ENCODE assay signal across 20 cellular contexts in genomic region chr4:53120801-53121200, GRCh38.
A peak's percentile ranks its signal among the peaks of the same experiment; 100 is the strongest.
DNase-seq lines count a peak whose midpoint lies in the region; ATAC-seq and TF ChIP-seq lines count a peak whose summit lies in the region.
"Had no signal": no experiment of that assay in that cellular context is flagged by ENCODE, and none has a peak within 500 bp of the region (broad histone marks: within the 10 kb centered on the region; RNA-seq: fewer than 3 reads in every experiment).

No MANE protein-coding gene starts in this region.

- H3K4me1 ChIP-seq in SJSA1 (replicated peaks) (peaks cover 32% of the 10 kb centered on the region), heart right ventricle (peaks cover 0 to 44% (median 26%) of the 10 kb centered on the region in 9 donors), smooth muscle cell (ENCODE audit: low read depth) (peaks cover 7% of the 10 kb centered on the region), esophagus squamous epithelium (no peaks in the 10 kb centered on the region)

- H3K9me3 ChIP-seq in SJSA1 (replicated peaks) (no peaks in the 10 kb centered on the region), heart right ventricle (no peaks in the 10 kb centered on the region), smooth muscle cell (replicated peaks; ENCODE audit: low read depth) (no peaks in the 10 kb centered on the region), esophagus squamous epithelium (no peaks in the 10 kb centered on the region)

- H3K4me1 Mint-ChIP-seq in nephron: peaks cover 20% of the 10 kb centered on the region
- H3K4me1 Mint-ChIP-seq: B cell had no signal

- H3K4me3 Mint-ChIP-seq in nephron: no peak overlapping the region
- H3K4me3 Mint-ChIP-seq: B cell; CD4-positive, alpha-beta T cell had no signal

- DNase-seq in SJSA1 (ENCODE audit: low read depth in 1 of 2, low spot score in 2 of 2): no peak
- no peak for DNase-seq in heart right ventricle
- DNase-seq in smooth muscle cell (lab: John Stamatoyannopoulos, UW; ENCODE audit: unreplicated experiment): no peak
- no peak for DNase-seq in stimulated activated naive CD8-positive, alpha-beta T cell treated with anti-CD3 and anti-CD28 coated beads, Interleukin-15, Interleukin-2, amounts not matched to agents 100 U/mL and 50 U/mL, for 24 hours
- no peak for DNase-seq in esophagus squamous epithelium (lab: John Stamatoyannopoulos, UW)
- DNase-seq in mesenteric fat pad (ENCODE audit: low spot score): no peak
- DNase-seq: CD4-positive, alpha-beta T cell; DMS79 treated with DMSO at 0.1 percent for 48 hours; GM23248; KG1; NCI-H1105 treated with DMSO at 0.1 percent for 48 hours; NCI-H187 treated with DMSO at 0.1 percent for 48 hours; NCI-H2171; NCI-H446 treated with DMSO at 0.1 percent for 48 hours; NCI-H774; SHP77 had no signal

- intact Hi-C loops in heart right ventricle (cut with DNase I): no loop called here
- intact Hi-C loops in esophagus squamous epithelium (cut with DNase I): no loop called here

- no peaks in the 10 kb centered on the region for H3K27me3 Mint-ChIP-seq in nephron (ENCODE audit: low read depth)
- H3K27me3 Mint-ChIP-seq: B cell; CD4-positive, alpha-beta T cell had no signal

- peak overlapping the region; percentile 80 for H3K9ac ChIP-seq in smooth muscle cell (ENCODE audit: low read depth)

- H3K27ac ChIP-seq in SJSA1 (peak overlapping the region; percentile 67), heart right ventricle (peak overlapping the region in 9 of 10 donors; percentile 1 to 71 (median 58)), smooth muscle cell (ENCODE audit: low read depth) (peak overlapping the region; percentile 96), esophagus squamous epithelium (no peak overlapping the region)

- no peak for TF ChIP-seq POLR2A in esophagus squamous epithelium (IDR thresholded peaks at IDR 0.05)

- H3K9me3 Mint-ChIP-seq in nephron: no peaks in the 10 kb centered on the region
- H3K9me3 Mint-ChIP-seq: CD4-positive, alpha-beta T cell had no signal

- no peaks in the 10 kb centered on the region for H4K20me1 ChIP-seq in smooth muscle cell (ENCODE audit: low read depth)

- no peak overlapping the region for H3K4me2 ChIP-seq in smooth muscle cell

- H3K4me3 ChIP-seq in SJSA1 (no peak overlapping the region), heart right ventricle (no peak overlapping the region), smooth muscle cell (no peak overlapping the region), esophagus squamous epithelium (no peak overlapping the region)
- H3K4me3 ChIP-seq: GM23248 had no signal

- H3K79me2 ChIP-seq in smooth muscle cell (ENCODE audit: low read depth): no peaks in the 10 kb centered on the region

- H3K36me3 ChIP-seq in SJSA1: no peaks in the 10 kb centered on the region
- H3K36me3 ChIP-seq in heart right ventricle: no peaks in the 10 kb centered on the region
- no peaks in the 10 kb centered on the region for H3K36me3 ChIP-seq in smooth muscle cell (ENCODE audit: low read depth)
- H3K36me3 ChIP-seq in esophagus squamous epithelium: no peaks in the 10 kb centered on the region

- ATAC-seq in heart right ventricle (peak in 6 of 8 donors; percentile 36 to 79 (median 56)), GM21723 (IDR thresholded peaks at IDR 0.05; ENCODE audit: unreplicated experiment) (no peak)
- no peak for ATAC-seq in stimulated activated naive CD8-positive, alpha-beta T cell treated with anti-CD3 and anti-CD28 coated beads, Interleukin-15, Interleukin-2, amounts not matched to agents 100 U/mL and 50 U/mL, for 24 hours
- ATAC-seq: Panc1 had no signal

- no peaks in the 10 kb centered on the region for H3K36me3 Mint-ChIP-seq in nephron (ENCODE audit: low read depth)

- TF ChIP-seq CTCF in heart right ventricle (IDR thresholded peaks at IDR 0.05): no peak
- TF ChIP-seq CTCF in nephron (IDR thresholded peaks at IDR 0.05; ENCODE audit: unreplicated experiment in 3 of 3): no peak
- no peak for TF ChIP-seq CTCF in smooth muscle cell (IDR thresholded peaks at IDR 0.05; ENCODE audit: borderline replicate concordance, insufficient read depth, poor library complexity, severe bottlenecking)
- TF ChIP-seq CTCF in esophagus squamous epithelium (IDR thresholded peaks at IDR 0.05): no peak

- H2AFZ ChIP-seq in smooth muscle cell (ENCODE audit: low read depth): no peak overlapping the region
- H2AFZ ChIP-seq: GM23248 had no signal

- H3K27me3 ChIP-seq in SJSA1 (replicated peaks) (no peaks in the 10 kb centered on the region), heart right ventricle (no peaks in the 10 kb centered on the region), smooth muscle cell (ENCODE audit: low read depth) (no peaks in the 10 kb centered on the region), esophagus squamous epithelium (no peaks in the 10 kb centered on the region)

- H3F3A ChIP-seq in smooth muscle cell (ENCODE audit: low read depth): no peaks in the 10 kb centered on the region

- 48 to 61% methylated on average over 6 of the region's 6 CpGs for WGBS in heart right ventricle, 2 donors
- WGBS in smooth muscle cell (ENCODE audit: low lambda C conversion rate): 89% methylated on average over 6 of the region's 6 CpGs
- WGBS in esophagus squamous epithelium, 2 donors: 80 to 87% methylated on average over 6 of the region's 6 CpGs

- peak overlapping the region; percentile 43 to 63 (median 59) for H3K27ac Mint-ChIP-seq in nephron
- H3K27ac Mint-ChIP-seq: B cell; CD4-positive, alpha-beta T cell had no signal

Comparison
In these comparisons a context has a peak if more than half of its experiments do, and no peak if none do; other contexts are left out.
1. H3K27ac ChIP-seq: peak in SJSA1 (single experiment), heart right ventricle (9 of 10) and smooth muscle cell (single experiment); none in esophagus squamous epithelium (0 of 4).
2. ATAC-seq: peak in heart right ventricle (6 of 8); none in stimulated activated naive CD8-positive, alpha-beta T cell treated with anti-CD3 and anti-CD28 coated beads, Interleukin-15, Interleukin-2, amounts not matched to agents 100 U/mL and 50 U/mL, for 24 hours (single experiment) and GM21723 (single experiment).